In the genomic region with DNA sequence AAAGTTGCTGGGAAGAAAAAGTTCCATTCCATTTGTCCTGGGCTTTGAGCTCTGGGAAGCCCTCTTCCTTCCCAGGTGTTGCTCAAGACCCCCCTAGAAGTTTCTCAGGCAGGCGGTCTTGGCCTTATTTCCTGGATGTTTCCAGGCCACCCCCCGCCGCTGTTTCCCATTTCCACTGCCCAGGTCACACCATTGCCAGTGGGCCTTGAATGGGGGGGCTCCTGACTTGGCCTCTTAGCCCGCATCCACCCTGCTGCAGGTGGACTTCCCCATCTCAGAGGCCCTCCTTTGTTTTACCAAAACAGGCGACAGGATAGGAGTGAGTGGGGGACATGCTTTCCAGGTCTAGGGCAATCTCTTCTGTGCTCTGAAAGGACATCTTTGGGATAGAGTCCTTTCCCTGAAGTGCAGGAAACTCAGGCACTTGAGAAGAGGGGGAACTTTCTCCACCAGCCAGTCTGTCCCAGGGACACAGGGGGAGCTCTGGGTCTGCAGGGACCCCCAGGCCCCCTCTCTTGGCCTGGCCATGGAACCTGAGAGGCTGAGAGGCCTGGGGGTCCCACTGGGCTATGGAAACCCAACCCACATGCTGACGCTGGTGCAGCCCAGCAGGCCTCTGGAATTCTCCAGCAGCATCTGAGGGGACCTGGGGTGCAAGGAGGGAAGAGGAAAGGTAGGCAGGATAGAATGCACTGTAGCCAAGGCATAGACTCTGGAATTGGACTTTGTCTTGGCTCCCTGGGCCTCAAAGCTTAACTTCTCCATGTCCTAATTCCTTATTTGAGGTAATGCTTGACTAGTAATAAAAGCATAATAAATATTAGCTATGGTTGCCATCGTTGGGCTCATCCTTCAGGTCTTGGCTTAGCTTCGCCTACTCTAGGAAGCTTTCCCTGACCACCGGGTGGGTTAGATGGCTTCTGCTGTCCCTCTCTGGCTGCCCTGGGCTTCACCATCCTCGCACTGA, we compare ENCODE assay signal across 18 cellular contexts. TPM values are rescaled to one million over a fixed set of nuclear protein-coding genes. Genes with fewer than 3 reads are reported as not detected.
"Had no signal": no experiment of that assay in that cellular context is flagged by ENCODE, and none has a peak within 500 bp of the region (broad histone marks: within the 10 kb centered on the region; RNA-seq: fewer than 3 reads in every experiment).

No MANE protein-coding gene starts in this region.

- H3K27me3 ChIP-seq: transverse colon had no signal

- H3K4me3 ChIP-seq: transverse colon had no signal

- H3K36me3 Mint-ChIP-seq: activated naive CD8-positive, alpha-beta T cell treated with anti-CD3 and anti-CD28 coated beads, Interleukin-2, amount 10 ng/mL, durations not matched to agents 7 days and 5 days; memory B cell had no signal

- H3K9me3 Mint-ChIP-seq: activated CD4-positive, alpha-beta T cell treated with anti-CD3 and anti-CD28 coated beads, Interleukin-2, amount 10 ng/mL, durations not matched to agents 7 days and 5 days; activated naive CD8-positive, alpha-beta T cell treated with anti-CD3 and anti-CD28 coated beads, Interleukin-2, amount 10 ng/mL, durations not matched to agents 7 days and 5 days; memory B cell; naive thymus-derived CD4-positive, alpha-beta T cell; stimulated activated naive CD8-positive, alpha-beta T cell treated with anti-CD3 and anti-CD28 coated beads, Interleukin-15, Interleukin-2, amounts not matched to agents 100 ng/mL and 50 ng/mL, for 24 hours; T-helper 1 cell treated with Interleukin-12 subunit alpha and Interleukin-12 subunit beta and Interleukin-4 antibody, amounts not matched to agents 30 μg/mL and 1 μg/mL, for 36 hours had no signal

- H2AFZ ChIP-seq: parathyroid adenoma had no signal

- H3K27ac Mint-ChIP-seq: activated CD4-positive, alpha-beta T cell treated with anti-CD3 and anti-CD28 coated beads, Interleukin-2, amount 10 ng/mL, durations not matched to agents 7 days and 5 days; activated CD8-positive, alpha-beta T cell treated with anti-CD3 and anti-CD28 coated beads, Interleukin-2, amount 10 ng/mL, durations not matched to agents 7 days and 5 days; activated naive CD8-positive, alpha-beta T cell treated with anti-CD3 and anti-CD28 coated beads, Interleukin-2, amount 10 ng/mL, durations not matched to agents 7 days and 5 days; memory B cell; naive thymus-derived CD4-positive, alpha-beta T cell; stimulated activated naive CD8-positive, alpha-beta T cell treated with anti-CD3 and anti-CD28 coated beads, Interleukin-15, Interleukin-2, amounts not matched to agents 100 ng/mL and 50 ng/mL, for 24 hours; T-helper 1 cell treated with Interleukin-12 subunit alpha and Interleukin-12 subunit beta and Interleukin-4 antibody, amounts not matched to agents 30 μg/mL and 1 μg/mL, for 36 hours had no signal

- H3K4me3 Mint-ChIP-seq: activated CD4-positive, alpha-beta T cell treated with anti-CD3 and anti-CD28 coated beads, Interleukin-2, amount 10 ng/mL, durations not matched to agents 7 days and 5 days; activated CD8-positive, alpha-beta T cell treated with anti-CD3 and anti-CD28 coated beads, Interleukin-2, amount 10 ng/mL, durations not matched to agents 7 days and 5 days; activated naive CD8-positive, alpha-beta T cell treated with anti-CD3 and anti-CD28 coated beads, Interleukin-2, amount 10 ng/mL, durations not matched to agents 7 days and 5 days; memory B cell; naive thymus-derived CD4-positive, alpha-beta T cell; stimulated activated naive CD8-positive, alpha-beta T cell treated with anti-CD3 and anti-CD28 coated beads, Interleukin-15, Interleukin-2, amounts not matched to agents 100 ng/mL and 50 ng/mL, for 24 hours; T-helper 1 cell treated with Interleukin-12 subunit alpha and Interleukin-12 subunit beta and Interleukin-4 antibody, amounts not matched to agents 30 μg/mL and 1 μg/mL, for 36 hours had no signal

- FAIRE-seq: frontal cortex had no signal

- H3K9ac ChIP-seq: parathyroid adenoma had no signal

- H3K9me3 ChIP-seq: transverse colon had no signal

- H3K36me3 ChIP-seq: transverse colon had no signal

- DNase-seq: activated CD4-positive, alpha-beta T cell treated with anti-CD3 and anti-CD28 coated beads, Interleukin-2, amount 10 ng/mL, durations not matched to agents 7 days and 5 days; activated CD8-positive, alpha-beta T cell treated with anti-CD3 and anti-CD28 coated beads, Interleukin-2, amount 10 ng/mL, durations not matched to agents 7 days and 5 days; activated naive CD4-positive, alpha-beta T cell; activated naive CD8-positive, alpha-beta T cell treated with anti-CD3 and anti-CD28 coated beads, Interleukin-2, amount 10 ng/mL, durations not matched to agents 7 days and 5 days; cortex of kidney; effector CD4-positive, alpha-beta T cell; naive thymus-derived CD4-positive, alpha-beta T cell; stimulated activated CD4-positive, alpha-beta T cell treated with anti-CD3 and anti-CD28 coated beads, Interleukin-12 subunit alpha, Interleukin-12 subunit beta, amount 100 ng/mL, for 4 hours; transverse colon had no signal

- H3K27ac ChIP-seq: parathyroid adenoma had no signal

- ATAC-seq: activated CD4-positive, CD25-positive, alpha-beta regulatory T cell treated with anti-CD3 and anti-CD28 coated beads, Interleukin-2, amount 50 U/mL, for 24 hours; activated CD8-positive, alpha-beta T cell treated with anti-CD3 and anti-CD28 coated beads, Interleukin-2, amount 10 ng/mL, durations not matched to agents 7 days and 5 days; naive thymus-derived CD4-positive, alpha-beta T cell had no signal

RNA-seq across cellular contexts. Expression of gene CALHM3, which starts 32.0 kb away (rescaled TPM):
- total RNA-seq: frontal cortex; mucosa of gallbladder; naive thymus-derived CD4-positive, alpha-beta T cell; transverse colon had no signal
- polyA plus RNA-seq: esophagus; liver; naive thymus-derived CD4-positive, alpha-beta T cell had no signal

RNA-seq across cellular contexts. Expression of gene CALHM1, which starts 52.4 kb away (rescaled TPM):
- total RNA-seq: frontal cortex; liver; mucosa of gallbladder; naive thymus-derived CD4-positive, alpha-beta T cell; transverse colon had no signal
- polyA plus RNA-seq: esophagus; liver; naive thymus-derived CD4-positive, alpha-beta T cell had no signal
